ENCODE assay signal across 9 cellular contexts in genomic region chr2:222423632-222424280, GRCh38. TPM values are rescaled to one million over a fixed set of nuclear protein-coding genes. Genes with fewer than 3 reads are reported as not detected.
A peak's percentile ranks its signal among the peaks of the same experiment; 100 is the strongest.
DNase-seq lines count a peak whose midpoint lies in the region; ATAC-seq lines count a peak whose summit lies in the region.
"Had no signal": no experiment of that assay in that cellular context is flagged by ENCODE, and none has a peak within 500 bp of the region (broad histone marks: within the 10 kb centered on the region; RNA-seq: fewer than 3 reads in every experiment).

No MANE protein-coding gene starts in this region.

- intact Hi-C loops in activated T-helper 1 cell treated with anti-CD3 and anti-CD28 coated beads, Interleukin-12 subunit alpha, Interleukin-12 subunit beta, Interleukin-2, Interleukin-4 antibody, amounts not matched to agents 30 ng/mL and 10 ng/mL and 1 ng/mL, durations not matched to agents 14 hours and 24 hours and 36 hours (cut with micrococcal nuclease): loop anchor here (1.0 to 10.0 kb wide), 6 partner anchors 101 to 1601 kb away; partner anchors contain the start of gene FARSB
- intact Hi-C loops in posterior vena cava (cut with DNase I): no loop called here

- DNase-seq in ELF-1 (ENCODE audit: low read depth, low spot score): peak; percentile 15
- peak; percentile 44 for DNase-seq in activated T-helper 1 cell treated with anti-CD3 and anti-CD28 coated beads, Interleukin-12 subunit alpha, Interleukin-12 subunit beta, Interleukin-2, Interleukin-4 antibody, amounts not matched to agents 30 ng/mL and 10 ng/mL and 1 ng/mL, durations not matched to agents 14 hours and 24 hours and 36 hours (ENCODE audit: low spot score)
- DNase-seq in iPS-NIHi7 (ENCODE audit: extremely low spot score): peak; percentile 17
- peak; percentile 29 to 47 (median 40) for DNase-seq in stimulated activated CD4-positive, alpha-beta T cell treated with anti-CD3 and anti-CD28 coated beads, TNF-alpha, amount 100 ng/mL, for 4 hours (ENCODE audit: low read depth in 3 of 3)
- no peak for DNase-seq in A172 (ENCODE audit: low spot score)
- DNase-seq in posterior vena cava (ENCODE audit: low spot score): no peak

- WGBS in HUES64: 4% methylated on average over 23 of the region's 23 CpGs

- H3K36me3 ChIP-seq in HUES64 (ENCODE audit: insufficient read depth, low read length): no peaks in the 10 kb centered on the region

- peaks cover 5% of the 10 kb centered on the region for H3K4me1 ChIP-seq in HUES64 (ENCODE audit: insufficient read depth, low read length)

- peaks cover 53% of the 10 kb centered on the region for H3K4me1 Mint-ChIP-seq in activated T-helper 1 cell treated with anti-CD3 and anti-CD28 coated beads, Interleukin-12 subunit alpha, Interleukin-12 subunit beta, Interleukin-2, Interleukin-4 antibody, amounts not matched to agents 30 ng/mL and 10 ng/mL and 1 ng/mL, durations not matched to agents 14 hours and 24 hours and 36 hours (ENCODE audit: low read depth)

- H3K36me3 Mint-ChIP-seq in activated T-helper 1 cell treated with anti-CD3 and anti-CD28 coated beads, Interleukin-12 subunit alpha, Interleukin-12 subunit beta, Interleukin-2, Interleukin-4 antibody, amounts not matched to agents 30 ng/mL and 10 ng/mL and 1 ng/mL, durations not matched to agents 14 hours and 24 hours and 36 hours (ENCODE audit: low read depth): peaks cover 16% of the 10 kb centered on the region

- peak; percentile 13 for ATAC-seq in GM21367 (IDR thresholded peaks at IDR 0.05; ENCODE audit: unreplicated experiment)

- H3K9me3 Mint-ChIP-seq in activated T-helper 1 cell treated with anti-CD3 and anti-CD28 coated beads, Interleukin-12 subunit alpha, Interleukin-12 subunit beta, Interleukin-2, Interleukin-4 antibody, amounts not matched to agents 30 ng/mL and 10 ng/mL and 1 ng/mL, durations not matched to agents 14 hours and 24 hours and 36 hours: peaks cover 6% of the 10 kb centered on the region

- peaks cover 92% of the 10 kb centered on the region for H3K27me3 ChIP-seq in HUES64 (ENCODE audit: insufficient read depth, low read length)

- H3K27ac Mint-ChIP-seq in activated T-helper 1 cell treated with anti-CD3 and anti-CD28 coated beads, Interleukin-12 subunit alpha, Interleukin-12 subunit beta, Interleukin-2, Interleukin-4 antibody, amounts not matched to agents 30 ng/mL and 10 ng/mL and 1 ng/mL, durations not matched to agents 14 hours and 24 hours and 36 hours: peak overlapping the region; percentile 99

- peak overlapping the region; percentile 99 for H3K4me3 Mint-ChIP-seq in activated T-helper 1 cell treated with anti-CD3 and anti-CD28 coated beads, Interleukin-12 subunit alpha, Interleukin-12 subunit beta, Interleukin-2, Interleukin-4 antibody, amounts not matched to agents 30 ng/mL and 10 ng/mL and 1 ng/mL, durations not matched to agents 14 hours and 24 hours and 36 hours

- H3K27me3 Mint-ChIP-seq in activated T-helper 1 cell treated with anti-CD3 and anti-CD28 coated beads, Interleukin-12 subunit alpha, Interleukin-12 subunit beta, Interleukin-2, Interleukin-4 antibody, amounts not matched to agents 30 ng/mL and 10 ng/mL and 1 ng/mL, durations not matched to agents 14 hours and 24 hours and 36 hours (ENCODE audit: insufficient read depth): peaks cover 13% of the 10 kb centered on the region

- no peaks in the 10 kb centered on the region for H3K9me3 ChIP-seq in HUES64 (ENCODE audit: insufficient read depth, low read depth, low read length)

- no peak overlapping the region for H3K9ac ChIP-seq in HUES64 (ENCODE audit: low read depth, low read length)

- H3K4me3 ChIP-seq in HUES64 (ENCODE audit: low read length): peak overlapping the region; percentile 51

- H3K27ac ChIP-seq in HUES64 (ENCODE audit: low read depth, low read length): no peak overlapping the region
- H3K27ac ChIP-seq: HL-60 had no signal

RNA-seq across cellular contexts. Expression of gene SGPP2, which starts 0.6 kb away (rescaled TPM):
- polyA plus RNA-seq in HUES64 (2013, experiment 1 of 2): 0.15 TPM
- 0.13 TPM for polyA plus RNA-seq in HUES64 (2013, experiment 2 of 2)
- total RNA-seq in activated T-helper 1 cell treated with anti-CD3 and anti-CD28 coated beads, Interleukin-12 subunit alpha, Interleukin-12 subunit beta, Interleukin-2, Interleukin-4 antibody, amounts not matched to agents 30 ng/mL and 10 ng/mL and 1 ng/mL, durations not matched to agents 14 hours and 24 hours and 36 hours: 29.5 and 31.2 TPM in 2 replicates
- total RNA-seq in A172 (2014; rRNA removed; shearing (Covaris generic)): not detected in 2 replicates
- not detected for total RNA-seq in posterior vena cava

Comparison
In these comparisons a context has a peak if more than half of its experiments do, and no peak if none do; other contexts are left out.
1. DNase-seq: peak in ELF-1 (single experiment), activated T-helper 1 cell treated with anti-CD3 and anti-CD28 coated beads, Interleukin-12 subunit alpha, Interleukin-12 subunit beta, Interleukin-2, Interleukin-4 antibody, amounts not matched to agents 30 ng/mL and 10 ng/mL and 1 ng/mL, durations not matched to agents 14 hours and 24 hours and 36 hours (single experiment), iPS-NIHi7 (single experiment) and stimulated activated CD4-positive, alpha-beta T cell treated with anti-CD3 and anti-CD28 coated beads, TNF-alpha, amount 100 ng/mL, for 4 hours (3 of 3); none in A172 (single experiment) and posterior vena cava (single experiment).
2. RNA of gene SGPP2, which starts 0.6 kb away (total RNA-seq): 29.5 to 31.2 TPM in activated T-helper 1 cell treated with anti-CD3 and anti-CD28 coated beads, Interleukin-12 subunit alpha, Interleukin-12 subunit beta, Interleukin-2, Interleukin-4 antibody, amounts not matched to agents 30 ng/mL and 10 ng/mL and 1 ng/mL, durations not matched to agents 14 hours and 24 hours and 36 hours; not detected in A172 and not detected in posterior vena cava; every median in the first group is over 10 times any median in the second.